12 cellular contexts compared by ENCODE assay signal in genomic region chr9:115036691-115037090, GRCh38.
DNase-seq lines count a peak whose midpoint lies in the region; ATAC-seq and TF ChIP-seq lines count a peak whose summit lies in the region.
"Had no signal": no experiment of that assay in that cellular context is flagged by ENCODE, and none has a peak within 500 bp of the region (broad histone marks: within the 10 kb centered on the region; RNA-seq: fewer than 3 reads in every experiment).

No MANE protein-coding gene starts in this region.

- intact Hi-C loops in activated T-helper 2 cell treated with anti-CD3 and anti-CD28 coated beads, Interferon-gamma antibody, Interleukin-2, Interleukin-4, amounts not matched to agents 10 μg/mL and 5 μg/mL and 100 μg/mL, durations not matched to agents 14 hours and 24 hours and 36 hours (cut with micrococcal nuclease): loop anchor here (1.0 to 2.0 kb wide), 4 partner anchors 48 to 345 kb away; no protein-coding TSS in a partner anchor
- intact Hi-C loops in thyroid gland (cut with DNase I): no loop called here

- H2BK120ac ChIP-seq in mesenchymal stem cell (ENCODE audit: low read depth, low read length): no peak overlapping the region

- peaks cover 6% of the 10 kb centered on the region for H3K27me3 Mint-ChIP-seq in activated T-helper 2 cell treated with anti-CD3 and anti-CD28 coated beads, Interferon-gamma antibody, Interleukin-2, Interleukin-4, amounts not matched to agents 10 μg/mL and 5 μg/mL and 100 μg/mL, durations not matched to agents 14 hours and 24 hours and 36 hours (ENCODE audit: low read depth)

- peaks cover 49% of the 10 kb centered on the region for H3K4me1 Mint-ChIP-seq in activated T-helper 2 cell treated with anti-CD3 and anti-CD28 coated beads, Interferon-gamma antibody, Interleukin-2, Interleukin-4, amounts not matched to agents 10 μg/mL and 5 μg/mL and 100 μg/mL, durations not matched to agents 14 hours and 24 hours and 36 hours (ENCODE audit: low read depth)

- H3K14ac ChIP-seq in mesenchymal stem cell (ENCODE audit: low read length in 2 of 2): no peak overlapping the region

- H3K27ac ChIP-seq in mesenchymal stem cell (ENCODE audit: low read length, poor library complexity, severe bottlenecking) (no peak overlapping the region), thyroid gland (no peak overlapping the region), tibial nerve (peak overlapping the region in 2 of 4 donors; percentile 67 to 70)

- H3K4me3 ChIP-seq in GM12865 (ENCODE audit: low read depth, low read length): no peak overlapping the region
- no peak overlapping the region for H3K4me3 ChIP-seq in mesenchymal stem cell (ENCODE audit: insufficient read depth in 1 of 2, low read depth in 1 of 2, low read length in 2 of 2)
- no peak overlapping the region for H3K4me3 ChIP-seq in thyroid gland (replicated peaks in 1 of 3)
- no peak overlapping the region for H3K4me3 ChIP-seq in tibial nerve
- H3K4me3 ChIP-seq: spleen had no signal

- 100% methylated on average over 2 of the region's 2 CpGs for WGBS in mesenchymal stem cell
- WGBS in thyroid gland, 2 donors: 90 to 96% methylated on average over 2 of the region's 2 CpGs
- 88 to 98% methylated on average over 2 of the region's 2 CpGs for WGBS in tibial nerve, 2 donors

- peak overlapping the region; percentile 74 for H2AK5ac ChIP-seq in mesenchymal stem cell (ENCODE audit: low read length, severe bottlenecking)

- peak overlapping the region; percentile 61 for H3K9ac ChIP-seq in mesenchymal stem cell (ENCODE audit: low read length)

- TF ChIP-seq EP300 in tibial nerve (IDR thresholded peaks at IDR 0.05): no peak

- no peak overlapping the region for H4K8ac ChIP-seq in mesenchymal stem cell (ENCODE audit: low read length)

- ATAC-seq in GM21825 (IDR thresholded peaks at IDR 0.05; ENCODE audit: unreplicated experiment): peak; percentile 2

- peaks cover 40 to 87% of the 10 kb centered on the region in 2 experiments for H3K36me3 ChIP-seq in mesenchymal stem cell (ENCODE audit: control insufficient read depth in 1 of 2, insufficient read depth in 2 of 2, low read depth in 1 of 2, low read length in 2 of 2)
- no peaks in the 10 kb centered on the region for H3K36me3 ChIP-seq in thyroid gland
- H3K36me3 ChIP-seq in tibial nerve: no peaks in the 10 kb centered on the region

- no peaks in the 10 kb centered on the region for H3K9me3 ChIP-seq in mesenchymal stem cell (ENCODE audit: control insufficient read depth, low read length)
- no peaks in the 10 kb centered on the region for H3K9me3 ChIP-seq in thyroid gland
- H3K9me3 ChIP-seq in tibial nerve: no peaks in the 10 kb centered on the region
- H3K9me3 ChIP-seq: spleen had no signal

- no peak overlapping the region for H3K4me3 Mint-ChIP-seq in activated T-helper 2 cell treated with anti-CD3 and anti-CD28 coated beads, Interferon-gamma antibody, Interleukin-2, Interleukin-4, amounts not matched to agents 10 μg/mL and 5 μg/mL and 100 μg/mL, durations not matched to agents 14 hours and 24 hours and 36 hours (ENCODE audit: low read depth)
- H3K4me3 Mint-ChIP-seq: neural crest cell had no signal

- peaks cover 3% of the 10 kb centered on the region for H3K36me3 Mint-ChIP-seq in activated T-helper 2 cell treated with anti-CD3 and anti-CD28 coated beads, Interferon-gamma antibody, Interleukin-2, Interleukin-4, amounts not matched to agents 10 μg/mL and 5 μg/mL and 100 μg/mL, durations not matched to agents 14 hours and 24 hours and 36 hours (ENCODE audit: low read depth)

- H3K27me3 ChIP-seq in mesenchymal stem cell (ENCODE audit: control insufficient read depth in 1 of 2, insufficient read depth in 1 of 2, low read length in 2 of 2): no peaks in the 10 kb centered on the region
- no peaks in the 10 kb centered on the region for H3K27me3 ChIP-seq in thyroid gland
- H3K27me3 ChIP-seq in tibial nerve: no peaks in the 10 kb centered on the region
- H3K27me3 ChIP-seq: spleen had no signal

- no peaks in the 10 kb centered on the region for H3K79me1 ChIP-seq in mesenchymal stem cell (replicated peaks; ENCODE audit: low read length, poor library complexity, severe bottlenecking)

- no peak overlapping the region for H3K23ac ChIP-seq in mesenchymal stem cell (ENCODE audit: low read length in 2 of 2)

- peaks cover 4% of the 10 kb centered on the region for H3K4me1 ChIP-seq in mesenchymal stem cell (ENCODE audit: control insufficient read depth, insufficient read depth, low read depth, low read length)
- peaks cover 0 to 6% of the 10 kb centered on the region in 2 donors for H3K4me1 ChIP-seq in thyroid gland
- H3K4me1 ChIP-seq in tibial nerve: peaks cover 0 to 61% (median 11%) of the 10 kb centered on the region in 4 donors

- DNase-seq in GM12865 (ENCODE audit: low read depth) (peak; percentile 23), mesenchymal stem cell (no peak), thyroid gland (no peak), NCI-H2081 treated with DMSO at 0.1 percent for 48 hours (lab: John Stamatoyannopoulos, UW) (no peak), NCI-H345 treated with DMSO at 0.1 percent for 48 hours (lab: John Stamatoyannopoulos, UW; ENCODE audit: unreplicated experiment) (no peak), tibial nerve (ENCODE audit: low spot score in 2 of 2) (no peak)
- no peak for DNase-seq in activated T-helper 2 cell treated with anti-CD3 and anti-CD28 coated beads, Interferon-gamma antibody, Interleukin-2, Interleukin-4, amounts not matched to agents 10 μg/mL and 5 μg/mL and 100 μg/mL, durations not matched to agents 14 hours and 24 hours and 36 hours (ENCODE audit: low spot score)
- DNase-seq: DND-41; effector CD8-positive, alpha-beta T cell; spleen had no signal

- H2BK15ac ChIP-seq in mesenchymal stem cell (ENCODE audit: low read depth, poor library complexity, severe bottlenecking): no peak overlapping the region

- no peak overlapping the region for H3K4ac ChIP-seq in mesenchymal stem cell (ENCODE audit: low read depth in 1 of 2, low read length in 2 of 2)

- H3K27ac Mint-ChIP-seq in activated T-helper 2 cell treated with anti-CD3 and anti-CD28 coated beads, Interferon-gamma antibody, Interleukin-2, Interleukin-4, amounts not matched to agents 10 μg/mL and 5 μg/mL and 100 μg/mL, durations not matched to agents 14 hours and 24 hours and 36 hours: peak overlapping the region; percentile 89

- no peak overlapping the region for H2BK5ac ChIP-seq in mesenchymal stem cell (ENCODE audit: low read depth, low read length, poor library complexity, severe bottlenecking)

- H4K91ac ChIP-seq in mesenchymal stem cell (ENCODE audit: low read length): no peak overlapping the region

- no peak overlapping the region for H3K18ac ChIP-seq in mesenchymal stem cell (ENCODE audit: low read depth in 1 of 2, low read length in 2 of 2)

- no peak for TF ChIP-seq CTCF in GM12865 (IDR thresholded peaks at IDR 0.05; ENCODE audit: insufficient read depth, low read depth, low read length, missing control alignments)
- no peak for TF ChIP-seq CTCF in thyroid gland (IDR thresholded peaks at IDR 0.05)
- no peak for TF ChIP-seq CTCF in tibial nerve (IDR thresholded peaks at IDR 0.05)

- H3K9me3 Mint-ChIP-seq in activated T-helper 2 cell treated with anti-CD3 and anti-CD28 coated beads, Interferon-gamma antibody, Interleukin-2, Interleukin-4, amounts not matched to agents 10 μg/mL and 5 μg/mL and 100 μg/mL, durations not matched to agents 14 hours and 24 hours and 36 hours: no peaks in the 10 kb centered on the region
- H3K9me3 Mint-ChIP-seq: neural crest cell had no signal

- no peak overlapping the region for H2AFZ ChIP-seq in mesenchymal stem cell (ENCODE audit: low read depth, low read length)

- no peak overlapping the region for H2BK12ac ChIP-seq in mesenchymal stem cell (ENCODE audit: low read length in 2 of 2)

- no peak for TF ChIP-seq POLR2A in thyroid gland (IDR thresholded peaks at IDR 0.05)
- no peak for TF ChIP-seq POLR2A in tibial nerve (IDR thresholded peaks at IDR 0.05)

- H3K4me2 ChIP-seq in mesenchymal stem cell (ENCODE audit: low read length, poor library complexity, severe bottlenecking): no peak overlapping the region
